8 cellular contexts compared by ENCODE assay signal in genomic region chr2:176638167-176639015, GRCh38.
DNase-seq lines count a peak whose midpoint lies in the region; ATAC-seq, FAIRE-seq and TF ChIP-seq lines count a peak whose summit lies in the region.

No MANE protein-coding gene starts in this region.

- H3K4me1 ChIP-seq in Peyer's patch = peaks cover 0 to 10% (median 0%) of the 10 kb centered on the region in 4 donors
- H3K4me1 ChIP-seq in foreskin keratinocyte = peaks cover 38% of the 10 kb centered on the region
- H3K4me1 ChIP-seq in neural progenitor cell = no peaks in the 10 kb centered on the region
- H3K4me1 ChIP-seq in thymus (ENCODE audit: control insufficient read depth, insufficient read depth, low read length) = peaks cover 8% of the 10 kb centered on the region

- no peak for TF ChIP-seq POLR2A in Peyer's patch (IDR thresholded peaks at IDR 0.05)

- peak; percentile 41 for DNase-seq in D721Med (ENCODE audit: insufficient read length, low spot score)
- DNase-seq in HuH-7.5 (ENCODE audit: low spot score) = peak; percentile 76
- DNase-seq in Peyer's patch = peak; percentile 22 to 81 (median 78)
- peak; percentile 11 for DNase-seq in activated gamma-delta T cell (lab: John Stamatoyannopoulos, UW)
- peak in 1 of 2 donors; percentile 29 for DNase-seq in foreskin keratinocyte
- peak; percentile 76 for DNase-seq in neural progenitor cell (ENCODE audit: low spot score)

- no peaks in the 10 kb centered on the region for H3K9me3 Mint-ChIP-seq in neural progenitor cell

- no peak overlapping the region for H2AFZ ChIP-seq in neural progenitor cell (replicated peaks)

- no peak overlapping the region for H3K9ac ChIP-seq in neural progenitor cell

- peaks cover 28% of the 10 kb centered on the region for H3K27me3 Mint-ChIP-seq in neural progenitor cell (ENCODE audit: insufficient read depth, low read depth)

- peaks cover 0 to 4% of the 10 kb centered on the region in 2 donors for H3K27me3 ChIP-seq in Peyer's patch
- H3K27me3 ChIP-seq in foreskin keratinocyte = no peaks in the 10 kb centered on the region
- H3K27me3 ChIP-seq in neural progenitor cell = peaks cover 96% of the 10 kb centered on the region
- H3K27me3 ChIP-seq in thymus (ENCODE audit: control insufficient read depth, insufficient read depth) = peaks cover 60% of the 10 kb centered on the region

- ATAC-seq in GM21526 (IDR thresholded peaks at IDR 0.05; ENCODE audit: low FRiP score, unreplicated experiment) (peak; percentile 71), foreskin keratinocyte (peak; percentile 73)

- peaks cover 7% of the 10 kb centered on the region for H4K20me1 ChIP-seq in neural progenitor cell (ENCODE audit: low read depth)

- H3K79me2 ChIP-seq in neural progenitor cell (ENCODE audit: low read depth) = no peaks in the 10 kb centered on the region

- peak overlapping the region; percentile 78 for H3K4me3 Mint-ChIP-seq in neural progenitor cell

- no peak overlapping the region for H3K27ac Mint-ChIP-seq in neural progenitor cell

- peaks cover 6% of the 10 kb centered on the region for H3K4me1 Mint-ChIP-seq in neural progenitor cell

- 6% methylated on average over 39 of the region's 39 CpGs for WGBS in thymus

- peak overlapping the region in 3 of 4 donors; percentile 64 to 87 (median 66) for H3K27ac ChIP-seq in Peyer's patch
- H3K27ac ChIP-seq in foreskin keratinocyte = no peak overlapping the region
- no peak overlapping the region for H3K27ac ChIP-seq in neural progenitor cell
- H3K27ac ChIP-seq in thymus (ENCODE audit: low read depth) = no peak overlapping the region

- no peaks in the 10 kb centered on the region for H3K9me3 ChIP-seq in Peyer's patch
- H3K9me3 ChIP-seq in neural progenitor cell (ENCODE audit: low read depth) = no peaks in the 10 kb centered on the region
- H3K9me3 ChIP-seq in thymus (ENCODE audit: control insufficient read depth) = no peaks in the 10 kb centered on the region

- H3F3A ChIP-seq in neural progenitor cell (ENCODE audit: low read depth) = no peaks in the 10 kb centered on the region

- H3K36me3 ChIP-seq in Peyer's patch (no peaks in the 10 kb centered on the region), neural progenitor cell (no peaks in the 10 kb centered on the region), thymus (ENCODE audit: control insufficient read depth, insufficient read depth) (no peaks in the 10 kb centered on the region)

- no peak for FAIRE-seq in D721Med (lab: Jason Lieb, UNC)

- peak overlapping the region; percentile 46 to 85 (median 58) for H3K4me3 ChIP-seq in Peyer's patch
- H3K4me3 ChIP-seq in neural progenitor cell = peak overlapping the region; percentile 51
- H3K4me3 ChIP-seq in thymus (ENCODE audit: low read length) = peak overlapping the region; percentile 45

- peak overlapping the region; percentile 84 for H3K4me2 ChIP-seq in neural progenitor cell

- H3K36me3 Mint-ChIP-seq in neural progenitor cell = no peaks in the 10 kb centered on the region

- TF ChIP-seq CTCF in D721Med (IDR thresholded peaks at IDR 0.05; ENCODE audit: insufficient read depth, missing control alignments) (peak; percentile 84), Peyer's patch (IDR thresholded peaks at IDR 0.05) (peak in 5 of 6 experiments; percentile 44 to 80 (median 78)), foreskin keratinocyte (conservative IDR thresholded peaks at IDR 0.05) (peak; percentile 93), neural progenitor cell (IDR thresholded peaks at IDR 0.05) (peak; percentile 85)

Comparison
In these comparisons a context has a peak if more than half of its experiments do, and no peak if none do; other contexts are left out.
1. H3K27ac ChIP-seq: peak in Peyer's patch (3 of 4); none in foreskin keratinocyte (single experiment), neural progenitor cell (single experiment) and thymus (single experiment).
2. Peak in every context shown above with its lines, with median percentiles within 50 percentile points of each other: CTCF ChIP-seq and H3K4me3 ChIP-seq.